29 cellular contexts compared by ENCODE assay signal in genomic region chr11:117793521-117793920, GRCh38. TPM values are rescaled to one million over a fixed set of nuclear protein-coding genes. Genes with fewer than 3 reads are reported as not detected.
"Had no signal": no experiment of that assay in that cellular context is flagged by ENCODE, and none has a peak within 500 bp of the region (broad histone marks: within the 10 kb centered on the region; RNA-seq: fewer than 3 reads in every experiment).

No MANE protein-coding gene starts in this region.

- H3K27ac ChIP-seq: brain microvascular endothelial cell, cardiac muscle cell, SK-N-MC had no signal

- ATAC-seq: activated CD8-positive, alpha-beta memory T cell treated with anti-CD3 and anti-CD28 coated beads, Interleukin-2, amount 10 ng/mL, durations not matched to agents 7 days and 5 days; activated naive CD4-positive, alpha-beta T cell treated with anti-CD3 and anti-CD28 coated beads, Interleukin-2, amount 50 U/mL, for 72 hours; activated naive CD8-positive, alpha-beta T cell treated with anti-CD3 and anti-CD28 coated beads, Interleukin-2, amount 50 U/mL, for 24 hours; Right ventricle myocardium inferior; T-cell had no signal

- H3K4me3 ChIP-seq: cardiac muscle cell, SK-N-MC had no signal

- H3K36me3 ChIP-seq: brain microvascular endothelial cell, cardiac muscle cell had no signal

- DNase-seq: activated B cell treated with CpG ODN at 0.5 μM for 24 hours; activated CD4-positive, alpha-beta T cell treated with anti-CD3 and anti-CD28 coated beads for 1 hour; activated CD4-positive, alpha-beta T cell treated with anti-CD3 and anti-CD28 coated beads, Interleukin-2, amount 10 ng/mL, durations not matched to agents 24 days and 14 days; activated CD4-positive, alpha-beta T cell treated with anti-CD3 and anti-CD28 coated beads, Interleukin-2, amount 50 U/mL, for 48 hours; activated CD8-positive, alpha-beta memory T cell treated with anti-CD3 and anti-CD28 coated beads, Interleukin-2, amount 10 ng/mL, durations not matched to agents 7 days and 5 days; activated effector memory CD4-positive, alpha-beta T cell treated with Interleukin-2 at 50 U/mL for 16 hours; activated naive CD4-positive, alpha-beta T cell treated with Interleukin-2 at 50 U/mL for 16 hours; activated naive CD8-positive, alpha-beta T cell treated with anti-CD3 and anti-CD28 coated beads, Interleukin-2, amount 50 U/mL, for 24 hours; activated T-cell treated with anti-CD3 and anti-CD28 coated beads, Interleukin-2, amount 50 U/mL, for 24 hours; amniotic stem cell; brain microvascular endothelial cell; Kasumi-1; KBM-7; NCI-H1105 treated with DMSO at 0.1 percent for 48 hours; NCI-H1436 treated with DMSO at 0.1 percent for 48 hours; NCI-H2029; NCI-H2107; NCI-H510A treated with DMSO at 0.1 percent for 48 hours; NCI-H748 treated with DMSO at 0.1 percent for 48 hours; T-cell; T-helper 2 cell; T1000 had no signal

RNA-seq across cellular contexts. Expression of gene DSCAML1, which starts 3.5 kb away (rescaled TPM):
- total RNA-seq: activated T-helper 1 cell treated with anti-CD3 and anti-CD28 coated beads, Interleukin-12 subunit alpha, Interleukin-12 subunit beta, Interleukin-2, Interleukin-4 antibody, amounts not matched to agents 30 ng/mL and 10 ng/mL and 1 ng/mL, durations not matched to agents 14 hours and 24 hours and 36 hours; OCI-LY7 had no signal

RNA-seq across cellular contexts. Expression of gene FXYD2, which starts 31.0 kb away (rescaled TPM):
- total RNA-seq: astrocyte, OCI-LY7 had no signal
